Comparison of ENCODE assay signal across 34 cellular contexts in genomic region chr11:36931167-36931566, GRCh38.
"Had no signal": no experiment of that assay in that cellular context is flagged by ENCODE, and none has a peak within 500 bp of the region (broad histone marks: within the 10 kb centered on the region; RNA-seq: fewer than 3 reads in every experiment).

No MANE protein-coding gene starts in this region.

- H3K4me2 ChIP-seq: KMS-11 had no signal

- H3K9ac ChIP-seq: KMS-11 had no signal

- H3K27me3 ChIP-seq: MG63 had no signal

- H3K9me3 ChIP-seq: MG63 had no signal

- H3K27ac ChIP-seq: KMS-11 had no signal

- DNase-seq: Karpas-422, Kasumi-1, MG63, MM.1S, MV-4-11, NCI-H1048, NCI-H1092, NCI-H1092 treated with DMSO at 0.1 percent for 48 hours, NCI-H1105, NCI-H1105 treated with DMSO at 0.1 percent for 48 hours, NCI-H1417, NCI-H1417 treated with DMSO at 0.1 percent for 48 hours, NCI-H1436, NCI-H1436 treated with DMSO at 0.1 percent for 48 hours, NCI-H146, NCI-H1694, NCI-H1694 treated with DMSO at 0.1 percent for 48 hours, NCI-H187, NCI-H187 treated with DMSO at 0.1 percent for 48 hours, NCI-H1930, NCI-H2029, NCI-H2029 treated with DMSO at 0.1 percent for 48 hours, NCI-H2081, NCI-H2081 treated with DMSO at 0.1 percent for 48 hours, NCI-H2107, NCI-H2171, NCI-H2171 treated with DMSO at 0.1 percent for 48 hours, NCI-H2227 treated with DMSO at 0.1 percent for 48 hours, NCI-H226, NCI-H345, NCI-H446, NCI-H446 treated with DMSO at 0.1 percent for 48 hours, NCI-H510A had no signal

- H3K4me3 ChIP-seq: MG63 had no signal

- H3K36me3 ChIP-seq: MG63 had no signal
